ENCODE assay signal across 24 cellular contexts in the genomic region with DNA sequence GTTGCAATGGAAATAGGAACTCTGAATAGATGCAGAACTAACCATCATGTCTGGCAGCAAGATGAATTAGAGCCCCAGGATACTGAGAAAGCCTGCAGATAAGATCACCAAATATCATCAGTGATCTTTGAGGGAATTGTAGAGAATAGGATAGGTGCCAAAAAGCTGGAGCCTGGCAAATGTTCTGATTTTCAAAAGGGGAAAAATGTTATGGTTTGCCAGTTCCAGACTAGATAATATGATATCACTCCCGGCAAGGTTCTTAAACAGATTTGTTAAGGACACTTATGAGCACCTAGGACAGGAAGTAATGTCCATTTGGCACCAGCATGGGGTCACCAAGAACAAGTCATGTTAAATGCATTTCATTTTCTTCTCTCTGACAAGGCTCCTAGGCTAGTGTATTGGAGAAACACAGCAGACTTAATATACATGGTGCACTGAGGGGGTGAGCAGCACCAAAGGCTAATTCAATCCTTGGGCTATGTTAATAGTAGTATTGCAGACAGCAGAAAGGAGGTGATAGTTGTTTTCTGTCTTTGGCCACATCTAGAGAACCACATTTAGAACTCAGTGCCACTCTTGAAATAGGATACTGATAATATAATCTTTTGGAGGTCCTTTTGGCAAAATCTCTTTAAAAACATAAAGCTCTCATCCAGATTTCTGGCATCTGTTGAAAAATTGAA.
"Had no signal": no experiment of that assay in that cellular context is flagged by ENCODE, and none has a peak within 500 bp of the region (broad histone marks: within the 10 kb centered on the region; RNA-seq: fewer than 3 reads in every experiment).

No MANE protein-coding gene starts in this region.

- H3K27me3 Mint-ChIP-seq: stimulated activated memory B cell treated with anti-CD40 and anti-IgM and Interleukin-4, amounts not matched to agents 10 μg/mL and 1 μg/mL and 100 μg/mL, for 72 hours had no signal

- H3K27me3 ChIP-seq: foreskin keratinocyte, testis, uterus had no signal

- H3K9me3 Mint-ChIP-seq: activated CD4-positive, alpha-beta T cell treated with anti-CD3 and anti-CD28 coated beads, Interleukin-2, amount 10 ng/mL, durations not matched to agents 7 days and 5 days; activated T-helper 1 cell treated with anti-CD3 and anti-CD28 coated beads, Interleukin-12 subunit alpha, Interleukin-12 subunit beta, Interleukin-2, Interleukin-4 antibody, amounts not matched to agents 30 ng/mL and 10 ng/mL and 1 ng/mL, durations not matched to agents 14 hours and 24 hours and 36 hours; immature natural killer cell; natural killer cell treated with Interleukin-12 subunit alpha and Interleukin-12 subunit beta and Interleukin-15 and Interleukin-18, amount 100 ng/mL, for 72 hours; stimulated activated memory B cell treated with anti-CD40 and anti-IgM and Interleukin-4, amounts not matched to agents 10 μg/mL and 1 μg/mL and 100 μg/mL, for 72 hours; T-helper 2 cell treated with Interferon-gamma antibody and Interleukin-4, amounts not matched to agents 5 μg/mL and 100 μg/mL, for 36 hours had no signal

- H3K27ac Mint-ChIP-seq: activated CD4-positive, alpha-beta T cell treated with anti-CD3 and anti-CD28 coated beads, Interleukin-2, amount 10 ng/mL, durations not matched to agents 7 days and 5 days; activated CD8-positive, alpha-beta T cell treated with anti-CD3 and anti-CD28 coated beads, Interleukin-2, amount 10 ng/mL, durations not matched to agents 7 days and 5 days; activated T-helper 1 cell treated with anti-CD3 and anti-CD28 coated beads, Interleukin-12 subunit alpha, Interleukin-12 subunit beta, Interleukin-2, Interleukin-4 antibody, amounts not matched to agents 30 ng/mL and 10 ng/mL and 1 ng/mL, durations not matched to agents 14 hours and 24 hours and 36 hours; immature natural killer cell; natural killer cell treated with Interleukin-12 subunit alpha and Interleukin-12 subunit beta and Interleukin-15 and Interleukin-18, amount 100 ng/mL, for 72 hours; stimulated activated memory B cell treated with anti-CD40 and anti-IgM and Interleukin-4, amounts not matched to agents 10 μg/mL and 1 μg/mL and 100 μg/mL, for 72 hours; T-helper 2 cell treated with Interferon-gamma antibody and Interleukin-4, amounts not matched to agents 5 μg/mL and 100 μg/mL, for 36 hours had no signal

- H3K4me1 ChIP-seq: uterus had no signal

- DNase-seq: activated CD4-positive, alpha-beta T cell treated with anti-CD3 and anti-CD28 coated beads, Interleukin-2, amount 10 ng/mL, durations not matched to agents 7 days and 5 days; activated CD4-positive, CD25-positive, alpha-beta regulatory T cell treated with anti-CD3 and anti-CD28 coated beads, Interleukin-2, amount 50 U/mL, for 72 hours; activated CD8-positive, alpha-beta T cell treated with anti-CD3 and anti-CD28 coated beads, Interleukin-2, amount 10 ng/mL, durations not matched to agents 7 days and 5 days; activated gamma-delta T cell; activated naive CD4-positive, alpha-beta T cell treated with anti-CD3 and anti-CD28 coated beads, Interleukin-2, amount 50 U/mL, for 16 hours; anterior cingulate cortex; central memory CD4-positive, alpha-beta T cell; dermis blood vessel endothelial cell; effector memory CD4-positive, alpha-beta T cell; foreskin keratinocyte; immature natural killer cell; kidney glomerular epithelial cell; left lung; posterior cingulate gyrus; small intestine; testis; trophoblast cell; uterus; WERI-Rb-1 had no signal

- H3K36me3 Mint-ChIP-seq: immature natural killer cell; natural killer cell treated with Interleukin-12 subunit alpha and Interleukin-12 subunit beta and Interleukin-15 and Interleukin-18, amount 100 ng/mL, for 72 hours had no signal

- H3K4me3 ChIP-seq: left lung, testis, uterus had no signal

- FAIRE-seq: small intestine had no signal

- ATAC-seq: activated CD8-positive, alpha-beta T cell treated with anti-CD3 and anti-CD28 coated beads, Interleukin-2, amount 10 ng/mL, durations not matched to agents 7 days and 5 days; foreskin keratinocyte; left lung; natural killer cell treated with Interleukin-12 subunit alpha and Interleukin-12 subunit beta and Interleukin-15 and Interleukin-18, amount 100 ng/mL, for 72 hours; sciatic nerve; stimulated activated memory B cell treated with anti-CD40 and anti-IgM and Interleukin-4, amounts not matched to agents 10 μg/mL and 1 μg/mL and 100 μg/mL, for 72 hours had no signal

- H3K9me3 ChIP-seq: left lung, testis, uterus had no signal

- H3K27ac ChIP-seq: foreskin keratinocyte, left lung, testis, uterus, WERI-Rb-1 had no signal

- H3K4me3 Mint-ChIP-seq: activated CD4-positive, alpha-beta T cell treated with anti-CD3 and anti-CD28 coated beads, Interleukin-2, amount 10 ng/mL, durations not matched to agents 7 days and 5 days; activated CD8-positive, alpha-beta T cell treated with anti-CD3 and anti-CD28 coated beads, Interleukin-2, amount 10 ng/mL, durations not matched to agents 7 days and 5 days; activated T-helper 1 cell treated with anti-CD3 and anti-CD28 coated beads, Interleukin-12 subunit alpha, Interleukin-12 subunit beta, Interleukin-2, Interleukin-4 antibody, amounts not matched to agents 30 ng/mL and 10 ng/mL and 1 ng/mL, durations not matched to agents 14 hours and 24 hours and 36 hours; immature natural killer cell; natural killer cell treated with Interleukin-12 subunit alpha and Interleukin-12 subunit beta and Interleukin-15 and Interleukin-18, amount 100 ng/mL, for 72 hours; stimulated activated memory B cell treated with anti-CD40 and anti-IgM and Interleukin-4, amounts not matched to agents 10 μg/mL and 1 μg/mL and 100 μg/mL, for 72 hours; T-helper 2 cell treated with Interferon-gamma antibody and Interleukin-4, amounts not matched to agents 5 μg/mL and 100 μg/mL, for 36 hours had no signal

- H3K36me3 ChIP-seq: left lung, uterus, WERI-Rb-1 had no signal
